In genomic region chr14:44170554-44170953, GRCh38 we compare ENCODE assay signal across 24 cellular contexts.
"Had no signal": no experiment of that assay in that cellular context is flagged by ENCODE, and none has a peak within 500 bp of the region (broad histone marks: within the 10 kb centered on the region; RNA-seq: fewer than 3 reads in every experiment).

No MANE protein-coding gene starts in this region.

- FAIRE-seq: frontal cortex had no signal

- H3K4me1 ChIP-seq: esophagus muscularis mucosa, psoas muscle, thyroid gland had no signal

- ATAC-seq: activated naive CD8-positive, alpha-beta T cell treated with anti-CD3 and anti-CD28 coated beads, Interleukin-2, amount 50 U/mL, for 24 hours; effector memory CD8-positive, alpha-beta T cell; left ventricle myocardium superior; psoas muscle; right cardiac atrium had no signal

- DNase-seq: activated CD4-positive, alpha-beta memory T cell treated with anti-CD3 and anti-CD28 coated beads, Interleukin-2, amount 10 ng/mL, durations not matched to agents 7 days and 5 days; activated CD4-positive, alpha-beta T cell treated with anti-CD3 and anti-CD28 coated beads for 48 hours; activated gamma-delta T cell; activated naive CD4-positive, alpha-beta T cell treated with anti-CD3 and anti-CD28 coated beads, Interleukin-2, amount 50 U/mL, for 16 hours; activated naive CD8-positive, alpha-beta T cell treated with anti-CD3 and anti-CD28 coated beads, Interleukin-2, amount 50 U/mL, for 24 hours; activated T-cell treated with anti-CD3 and anti-CD28 coated beads for 4 hours; dermis blood vessel endothelial cell; effector memory CD8-positive, alpha-beta T cell; glutamatergic neuron; immature natural killer cell; kidney glomerular epithelial cell; left ventricle myocardium superior; midbrain; ovary; psoas muscle; right cardiac atrium; stimulated activated CD4-positive, alpha-beta T cell treated with anti-CD3 and anti-CD28 coated beads, Interleukin-1b, Interleukin-23, amount 100 ng/mL, for 48 hours; substantia nigra; T-helper 9 cell; thyroid gland had no signal

- H3K9me3 ChIP-seq: esophagus muscularis mucosa, neutrophil, ovary, thyroid gland had no signal

- H3K27ac ChIP-seq: esophagus muscularis mucosa, hepatocyte, neutrophil, ovary, psoas muscle, thyroid gland had no signal

- H3K4me3 ChIP-seq: esophagus muscularis mucosa, hepatocyte, ovary, psoas muscle, thyroid gland had no signal

- H3K36me3 ChIP-seq: esophagus muscularis mucosa, neutrophil, ovary, thyroid gland had no signal

- H3K27me3 ChIP-seq: esophagus muscularis mucosa, hepatocyte, neutrophil, ovary, thyroid gland had no signal
